In genomic region chr11:79013509-79013908, GRCh38 we compare ENCODE assay signal across 22 cellular contexts.
DNase-seq lines count a peak whose midpoint lies in the region; TF ChIP-seq lines count a peak whose summit lies in the region.
"Had no signal": no experiment of that assay in that cellular context is flagged by ENCODE, and none has a peak within 500 bp of the region (broad histone marks: within the 10 kb centered on the region; RNA-seq: fewer than 3 reads in every experiment).

No MANE protein-coding gene starts in this region.

- H3F3A ChIP-seq in smooth muscle cell (ENCODE audit: low read depth): no peaks in the 10 kb centered on the region

- H4K20me1 ChIP-seq in osteoblast (ENCODE audit: insufficient read depth, low read length) (no peaks in the 10 kb centered on the region), smooth muscle cell (ENCODE audit: low read depth) (no peaks in the 10 kb centered on the region)

- H3K36me3 ChIP-seq in osteoblast (ENCODE audit: insufficient read depth, low read length): no peaks in the 10 kb centered on the region
- no peaks in the 10 kb centered on the region for H3K36me3 ChIP-seq in mesenchymal stem cell (ENCODE audit: control insufficient read depth in 1 of 2, insufficient read depth in 2 of 2, low read depth in 1 of 2, low read length in 2 of 2)
- H3K36me3 ChIP-seq in smooth muscle cell (ENCODE audit: low read depth): no peaks in the 10 kb centered on the region
- no peaks in the 10 kb centered on the region for H3K36me3 ChIP-seq in H7 (replicated peaks; ENCODE audit: control insufficient read depth, insufficient read depth, low read length)
- H3K36me3 ChIP-seq: SJSA1, vagina had no signal

- H3K4me1 ChIP-seq in osteoblast (ENCODE audit: insufficient read depth, low read length): peaks cover 29% of the 10 kb centered on the region
- peaks cover 2% of the 10 kb centered on the region for H3K4me1 ChIP-seq in mesenchymal stem cell (ENCODE audit: control insufficient read depth, insufficient read depth, low read depth, low read length)
- no peaks in the 10 kb centered on the region for H3K4me1 ChIP-seq in smooth muscle cell (ENCODE audit: low read depth)
- H3K4me1 ChIP-seq: SJSA1, vagina had no signal

- no peak overlapping the region for H2BK5ac ChIP-seq in mesenchymal stem cell (ENCODE audit: low read depth, low read length, poor library complexity, severe bottlenecking)

- H4K8ac ChIP-seq in mesenchymal stem cell (ENCODE audit: low read length): no peak overlapping the region

- H3K79me2 ChIP-seq in osteoblast (ENCODE audit: insufficient read depth, low read length): no peaks in the 10 kb centered on the region
- H3K79me2 ChIP-seq in smooth muscle cell (ENCODE audit: low read depth): no peaks in the 10 kb centered on the region

- no peak overlapping the region for H2AK5ac ChIP-seq in mesenchymal stem cell (ENCODE audit: low read length, severe bottlenecking)

- H3K4ac ChIP-seq in mesenchymal stem cell (ENCODE audit: low read depth in 1 of 2, low read length in 2 of 2): no peak overlapping the region

- WGBS in mesenchymal stem cell: 96% methylated on average over 3 of the region's 3 CpGs
- WGBS in smooth muscle cell (ENCODE audit: low lambda C conversion rate): 89% methylated on average over 3 of the region's 3 CpGs

- H2AFZ ChIP-seq in osteoblast (ENCODE audit: low read length): peak overlapping the region; percentile 57
- H2AFZ ChIP-seq in mesenchymal stem cell (ENCODE audit: low read depth, low read length): no peak overlapping the region
- no peak overlapping the region for H2AFZ ChIP-seq in smooth muscle cell (ENCODE audit: low read depth)

- H3K27me3 ChIP-seq in osteoblast (ENCODE audit: insufficient read depth, low read length): no peaks in the 10 kb centered on the region
- H3K27me3 ChIP-seq in mesenchymal stem cell (ENCODE audit: control insufficient read depth in 1 of 2, insufficient read depth in 1 of 2, low read length in 2 of 2): peaks cover 0 to 35% of the 10 kb centered on the region in 2 experiments
- H3K27me3 ChIP-seq in smooth muscle cell (ENCODE audit: low read depth): no peaks in the 10 kb centered on the region
- no peaks in the 10 kb centered on the region for H3K27me3 ChIP-seq in H7 (ENCODE audit: control insufficient read depth, insufficient read depth, low read length)
- H3K27me3 ChIP-seq: SJSA1, vagina had no signal

- H3K9ac ChIP-seq in mesenchymal stem cell (ENCODE audit: low read length) (no peak overlapping the region), smooth muscle cell (ENCODE audit: low read depth) (no peak overlapping the region)
- H3K9ac ChIP-seq: KMS-11 had no signal

- no peak overlapping the region for H3K18ac ChIP-seq in mesenchymal stem cell (ENCODE audit: low read depth in 1 of 2, low read length in 2 of 2)

- no peaks in the 10 kb centered on the region for H3K9me3 ChIP-seq in osteoblast (ENCODE audit: low read depth, low read length)
- no peaks in the 10 kb centered on the region for H3K9me3 ChIP-seq in mesenchymal stem cell (ENCODE audit: control insufficient read depth, low read length)
- no peaks in the 10 kb centered on the region for H3K9me3 ChIP-seq in smooth muscle cell (replicated peaks; ENCODE audit: low read depth)
- H3K9me3 ChIP-seq: SJSA1, vagina had no signal

- DNase-seq in Daoy (ENCODE audit: low read depth) (peak; percentile 19), RPMI7951 (ENCODE audit: low read depth) (peak; percentile 81), fibroblast of mammary gland (ENCODE audit: low read depth) (peak; percentile 62), osteoblast (ENCODE audit: insufficient read length, low spot score, missing footprints) (no peak), RPMI8226 (no peak), mesenchymal stem cell (no peak), smooth muscle cell (lab: John Stamatoyannopoulos, UW; ENCODE audit: unreplicated experiment) (no peak), H7 (no peak)
- DNase-seq: activated CD4-positive, alpha-beta T cell treated with anti-CD3 and anti-CD28 coated beads for 1 hour; activated naive CD4-positive, alpha-beta T cell treated with anti-CD3 and anti-CD28 coated beads for 36 hours; activated T-cell treated with anti-CD3 and anti-CD28 coated beads, Interleukin-2, amount 50 U/mL, for 48 hours; caudate nucleus; GDM1; glutamatergic neuron; midbrain; MV-4-11; natural killer cell; NCI-H1694; T-helper 1 cell had no signal

- H3K27ac ChIP-seq in osteoblast (ENCODE audit: low read depth, low read length): no peak overlapping the region
- H3K27ac ChIP-seq in mesenchymal stem cell (ENCODE audit: low read length, poor library complexity, severe bottlenecking): no peak overlapping the region
- no peak overlapping the region for H3K27ac ChIP-seq in smooth muscle cell (ENCODE audit: low read depth)
- H3K27ac ChIP-seq: KMS-11, SJSA1, vagina had no signal

- no peak overlapping the region for H3K14ac ChIP-seq in mesenchymal stem cell (ENCODE audit: low read length in 2 of 2)

- no peak overlapping the region for H4K91ac ChIP-seq in mesenchymal stem cell (ENCODE audit: low read length)

- H3K4me2 ChIP-seq in osteoblast (ENCODE audit: insufficient read depth, low read length) (no peak overlapping the region), mesenchymal stem cell (ENCODE audit: low read length, poor library complexity, severe bottlenecking) (no peak overlapping the region), smooth muscle cell (no peak overlapping the region)
- H3K4me2 ChIP-seq: KMS-11 had no signal

- no peak overlapping the region for H2BK15ac ChIP-seq in mesenchymal stem cell (ENCODE audit: low read depth, poor library complexity, severe bottlenecking)

- H2BK12ac ChIP-seq in mesenchymal stem cell (ENCODE audit: low read length in 2 of 2): no peak overlapping the region

- TF ChIP-seq CTCF in fibroblast of mammary gland (conservative IDR thresholded peaks at IDR 0.05; ENCODE audit: control insufficient read depth, insufficient read depth, low read depth, low read length): no peak
- no peak for TF ChIP-seq CTCF in osteoblast (IDR thresholded peaks at IDR 0.05; ENCODE audit: extremely low read depth, low read depth, low read length)
- no peak for TF ChIP-seq CTCF in smooth muscle cell (IDR thresholded peaks at IDR 0.05; ENCODE audit: borderline replicate concordance, insufficient read depth, poor library complexity, severe bottlenecking)

- H3K4me3 ChIP-seq in fibroblast of mammary gland (ENCODE audit: control insufficient read depth, low read depth, low read length): no peak overlapping the region
- H3K4me3 ChIP-seq in osteoblast (ENCODE audit: insufficient read depth, low read length): no peak overlapping the region
- H3K4me3 ChIP-seq in mesenchymal stem cell (ENCODE audit: insufficient read depth in 1 of 2, low read depth in 1 of 2, low read length in 2 of 2): no peak overlapping the region
- no peak overlapping the region for H3K4me3 ChIP-seq in smooth muscle cell
- H3K4me3 ChIP-seq in H7 (ENCODE audit: insufficient read depth, low read depth, low read length): no peak overlapping the region
- H3K4me3 ChIP-seq: SJSA1, vagina had no signal

- H2BK120ac ChIP-seq in mesenchymal stem cell (ENCODE audit: low read depth, low read length): no peak overlapping the region

- H3K79me1 ChIP-seq in mesenchymal stem cell (replicated peaks; ENCODE audit: low read length, poor library complexity, severe bottlenecking): no peaks in the 10 kb centered on the region

- H3K23ac ChIP-seq in mesenchymal stem cell (ENCODE audit: low read length in 2 of 2): no peak overlapping the region

Comparison
In these comparisons a context has a peak if more than half of its experiments do, and no peak if none do; other contexts are left out.
1. DNase-seq: peak in Daoy (single experiment), RPMI7951 (single experiment) and fibroblast of mammary gland (single experiment); none in osteoblast (single experiment), RPMI8226 (single experiment), mesenchymal stem cell (single experiment), smooth muscle cell (single experiment) and H7 (single experiment).